ENCODE assay signal across 9 cellular contexts in the genomic region with DNA sequence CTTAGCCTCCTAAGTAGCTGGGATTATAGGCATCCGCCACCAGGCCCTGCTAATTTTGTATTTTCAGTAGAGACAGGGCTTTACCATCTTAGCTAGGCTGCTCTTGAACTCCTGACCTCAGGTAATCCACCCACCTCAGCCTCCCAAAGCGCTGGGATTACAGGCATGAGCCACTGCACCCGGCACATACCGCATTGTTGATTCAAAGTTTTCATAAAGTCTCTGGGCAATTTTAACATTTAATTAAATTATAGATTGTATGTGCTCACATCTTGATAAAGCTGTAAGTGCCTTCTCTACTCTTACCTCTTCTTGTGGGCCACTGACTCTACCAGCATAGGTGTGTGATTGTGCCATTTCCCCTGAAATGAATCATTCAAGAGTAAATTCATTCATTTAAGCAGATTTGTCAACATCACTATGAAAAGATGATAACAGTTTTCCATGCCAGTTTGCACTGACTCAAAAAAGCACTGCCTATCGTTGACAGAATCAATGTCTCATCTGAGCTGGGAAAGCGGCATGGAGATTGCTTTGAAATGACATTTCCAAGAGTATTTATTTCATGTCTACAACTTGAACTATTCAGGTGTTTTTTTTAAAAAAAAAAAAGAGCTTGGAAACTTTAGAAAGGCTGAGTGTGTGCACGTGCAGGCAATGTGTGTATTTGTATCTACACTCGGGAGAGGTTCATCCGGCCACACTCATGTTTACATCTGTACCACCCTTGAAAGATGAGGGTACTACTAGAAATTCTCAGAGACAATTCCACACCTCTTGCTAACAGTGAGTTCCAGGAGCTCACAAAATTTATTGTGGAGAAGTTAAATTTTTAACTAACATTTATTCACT. TPM values are rescaled to one million over a fixed set of nuclear protein-coding genes. Genes with fewer than 3 reads are reported as not detected.
A peak's percentile ranks its signal among the peaks of the same experiment; 100 is the strongest.
DNase-seq lines count a peak whose midpoint lies in the region; ATAC-seq, FAIRE-seq and TF ChIP-seq lines count a peak whose summit lies in the region.
"Had no signal": no experiment of that assay in that cellular context is flagged by ENCODE, and none has a peak within 500 bp of the region (broad histone marks: within the 10 kb centered on the region; RNA-seq: fewer than 3 reads in every experiment).

No MANE protein-coding gene starts in this region.

- H3K9ac ChIP-seq in GM23248 = no peak overlapping the region
- peak overlapping the region; percentile 70 for H3K9ac ChIP-seq in GM12878 (ENCODE audit: control insufficient read depth, insufficient read depth, low read length)

- H3K27ac ChIP-seq in GM23248 (no peak overlapping the region), GM12878 (ENCODE audit: control insufficient read depth, insufficient read depth) (peak overlapping the region; percentile 88)
- H3K27ac ChIP-seq: brain microvascular endothelial cell had no signal

- TF ChIP-seq CTCF in GM12878 (IDR thresholded peaks at IDR 0.05 in 2 of 3, conservative IDR thresholded peaks at IDR 0.05 in 1 of 3; ENCODE audit: control insufficient read depth in 2 of 3, extremely low read depth in 1 of 3, insufficient read depth in 1 of 3, low read depth in 3 of 3, low read length in 3 of 3) = no peak

- H3K9me2 ChIP-seq in GM23248 (ENCODE audit: insufficient read depth) = no peaks in the 10 kb centered on the region

- no peak for TF ChIP-seq POLR2A in GM12878 (IDR thresholded peaks at IDR 0.05; ENCODE audit: low read depth, low read length)

- H3K4me3 ChIP-seq in GM23248 = no peak overlapping the region
- peak overlapping the region; percentile 70 for H3K4me3 ChIP-seq in GM12878

- no TSS peak for BruUV-seq in GM12878 (replicated peaks; lab: Mats Ljungman, UMichigan)

- H3K9me3 ChIP-seq in GM23248 (ENCODE audit: low read depth) (no peaks in the 10 kb centered on the region), GM12878 (replicated peaks; ENCODE audit: control insufficient read depth, insufficient read depth, low read length) (no peaks in the 10 kb centered on the region)

- POLR2A ChIA-PET in GM12878 (lab: Charles Lee) = interaction anchor here (0.7 to 6.3 kb wide), 13 partner anchors 8 to 158 kb away, joined by 3 to 66 read pairs (median 5); no protein-coding TSS in a partner anchor

- H3K36me3 ChIP-seq in GM23248 (ENCODE audit: low read depth) = no peaks in the 10 kb centered on the region
- H3K36me3 ChIP-seq in GM12878 (ENCODE audit: control insufficient read depth in 2 of 2, insufficient read depth in 2 of 2, low read length in 1 of 2) = no peaks in the 10 kb centered on the region
- H3K36me3 ChIP-seq: brain microvascular endothelial cell had no signal

- 0 out of 2 replicates have a peak overlapping the region, but pooled peaks have one; percentile 37 for H2AFZ ChIP-seq in GM23248
- H2AFZ ChIP-seq in GM12878 (ENCODE audit: control insufficient read depth, low read depth, low read length) = no peak overlapping the region

- H3K27me3 ChIP-seq in GM23248 (replicated peaks; ENCODE audit: insufficient read depth) (no peaks in the 10 kb centered on the region), GM12878 (replicated peaks in 1 of 2; ENCODE audit: control insufficient read depth in 2 of 2, insufficient read depth in 2 of 2, low read length in 1 of 2) (no peaks in the 10 kb centered on the region)
- H3K27me3 ChIP-seq: brain microvascular endothelial cell had no signal

- WGBS in GM23248 (ENCODE audit: low coverage in 1 of 2, low lambda C conversion rate in 2 of 2, missing lambda C conversion rate in 2 of 2), 2 experiments = 95 to 96% methylated on average over 9 of the region's 9 CpGs
- under 1% methylated on average over 9 of the region's 9 CpGs for WGBS in GM12878 (ENCODE audit: insufficient coverage, insufficient replicate concordance, low lambda C conversion rate, missing lambda C conversion rate)

- no peaks in the 10 kb centered on the region for H4K20me1 ChIP-seq in GM23248 (ENCODE audit: insufficient read depth)
- H4K20me1 ChIP-seq in GM12878 (ENCODE audit: control insufficient read depth, insufficient read depth) = no peaks in the 10 kb centered on the region

- TF ChIP-seq RAD21 in GM12878 (IDR thresholded peaks at IDR 0.05; ENCODE audit: insufficient read depth, low read depth, low read length) = no peak

- RAD21 ChIA-PET in GM12878 (lab: Charles Lee; ENCODE audit: unreplicated experiment) = interaction anchor here (0.5 to 6.2 kb wide), 22 partner anchors 10 to 1403 kb away, joined by 3 to 59 read pairs (median 8); partner anchors contain the start of gene ZFAND6

- ATAC-seq in GM12878 = peak; percentile 4; the same call in 1 of the 3 replicates
- ATAC-seq: WTC11 had no signal

- H3F3A ChIP-seq in GM23248 (ENCODE audit: insufficient read depth) = peaks cover 18% of the 10 kb centered on the region

- in situ Hi-C loops in GM23248 (cut with MboI) (no loop called here), GM12878 (cut with MboI) (no loop called here)

- SMC1A ChIA-PET in GM12878 (lab: Charles Lee; ENCODE audit: uncharacterized antibody, unreplicated experiment) = interaction anchor here (0.6 to 10.3 kb wide), 18 partner anchors 8 to 124 kb away, joined by 3 to 115 read pairs (median 8); partner anchors contain the start of gene MTHFS

- no peaks in the 10 kb centered on the region for H3K79me2 ChIP-seq in GM23248 (ENCODE audit: insufficient read depth)
- peaks cover 81% of the 10 kb centered on the region for H3K79me2 ChIP-seq in GM12878 (ENCODE audit: control insufficient read depth, insufficient read depth, low read length)

- H3K4me2 ChIP-seq in GM23248 (ENCODE audit: unreplicated experiment) = no peak overlapping the region
- peak overlapping the region; percentile 64 for H3K4me2 ChIP-seq in GM12878 (ENCODE audit: control insufficient read depth, insufficient read depth)

- no peak for DNase-seq in GM23248
- DNase-seq in activated CD4-positive, alpha-beta T cell treated with anti-CD3 and anti-CD28 coated beads for 4 hours = peak; percentile 36 to 49
- no peak for DNase-seq in GM12878 (ENCODE audit: low read depth, low spot score)
- peak; percentile 43 for DNase-seq in stimulated activated CD8-positive, alpha-beta memory T cell treated with anti-CD3 and anti-CD28 coated beads, Interleukin-4, amount 100 ng/mL, for 48 hours
- no peak for DNase-seq in NCI-H774 (lab: John Stamatoyannopoulos, UW)
- DNase-seq in SHP77 treated with DMSO at 0.1 percent for 48 hours (lab: John Stamatoyannopoulos, UW) = no peak
- DNase-seq in mucosa of gallbladder (ENCODE audit: low spot score) = no peak
- DNase-seq: brain microvascular endothelial cell had no signal

- FAIRE-seq in GM12878 (lab: Jason Lieb, UNC) = no peak

- H3K4me1 ChIP-seq in GM23248 (ENCODE audit: insufficient read depth) (peaks cover 7% of the 10 kb centered on the region), GM12878 (ENCODE audit: control insufficient read depth, insufficient read depth, low read length) (peaks cover 11% of the 10 kb centered on the region)

- intact Hi-C loops in GM12878 (cut with micrococcal nuclease; ENCODE audit: unreplicated experiment) = loop anchor here (2.0 to 5.0 kb wide), 2 partner anchors 41 to 95 kb away; no protein-coding TSS in a partner anchor

- CTCF ChIA-PET in GM12878 (lab: Yijun Ruan, JAX) = interaction anchor here (0.7 to 4.6 kb wide), 11 partner anchors 9 to 69 kb away, joined by 3 to 29 read pairs (median 4); no protein-coding TSS in a partner anchor

- no peak for TF ChIP-seq EP300 in GM12878 (IDR thresholded peaks at IDR 0.05; ENCODE audit: borderline replicate concordance in 1 of 2, control insufficient read depth in 1 of 2, low read depth in 2 of 2, low read length in 2 of 2)

TF ChIP-seq in GM12878, 131 proteins besides CTCF, POLR2A, EP300 and RAD21 (continues in another document):
- no peak for TF ChIP-seq POU2F2 (IDR thresholded peaks at IDR 0.05; ENCODE audit: borderline replicate concordance, low read depth, low read length)
- no peak for TF ChIP-seq ATF2 (IDR thresholded peaks at IDR 0.05; ENCODE audit: low read length)
- TF ChIP-seq NR2C2 (IDR thresholded peaks at IDR 0.05; ENCODE audit: borderline replicate concordance, control insufficient read depth, insufficient read length, low read depth) = no peak
- no peak for TF ChIP-seq LARP7 (IDR thresholded peaks at IDR 0.05)
- TF ChIP-seq HDGF (IDR thresholded peaks at IDR 0.05) = no peak
- TF ChIP-seq CHD1 (IDR thresholded peaks at IDR 0.05; ENCODE audit: low read depth, low read length) = no peak

RNA-seq across cellular contexts. Expression of gene BCL2A1, which starts 3.4 kb away (rescaled TPM):
- 1.6 TPM in 1 of 2 replicates, not detected in the other for total RNA-seq in GM23248 (2014; rRNA removed; shearing (Covaris generic))
- polyA plus RNA-seq in GM23248 (2016; fragmentation: Nextera tagmentation; extraction: Ambion mirVana) (1.0 and 1.2 TPM in 2 replicates), GM12878 (2011; rRNA removed) (375 and 596 TPM in 2 replicates), GM12878 (2014; fragmentation: Illumina TruSeq; extraction: Trizol) (374 and 510 TPM in 2 replicates), GM12878 (2014; fragmentation: Nextera tagmentation; extraction: Ambion mirVana) (100 to 1,000 TPM; 536 to 570 TPM), GM12878 (2014; rRNA removed) (224 and 283 TPM in 2 replicates), GM12878 (2016; fragmentation: Nextera tagmentation; extraction: Ambion mirVana) (100 to 1,000 TPM; 190 to 192 TPM)
- 254 and 257 TPM in 2 replicates for total RNA-seq in GM12878 (2013; cell fraction: nucleolus; rRNA removed)
- total RNA-seq in GM12878 (2014; rRNA removed) (181 and 223 TPM in 2 replicates), GM12878 (2014; rRNA removed; fragmentation: Illumina TruSeq; extraction: Trizol) (358 and 373 TPM in 2 replicates), GM12878 (2021) (183 and 212 TPM in 2 replicates), mucosa of gallbladder (1.9 TPM)
- polyA plus RNA-seq in GM12878 (2011; ENCODE audit: low read depth) = 147 TPM
- 165 and 194 TPM in 2 replicates for polyA plus RNA-seq in GM12878 (2011; cell fraction: cytosol; rRNA removed)
- polyA plus RNA-seq in GM12878 (2011; cell fraction: nucleus; rRNA removed) = 92.5 and 111 TPM in 2 replicates
- polyA plus RNA-seq in GM12878 (2012) = 152 and 177 TPM in 2 replicates
- polyA minus RNA-seq in GM12878 (2011; rRNA and poly(A)+ RNA removed) = 130 and 161 TPM in 2 replicates
- polyA minus RNA-seq in GM12878 (2011; cell fraction: cytosol; rRNA and poly(A)+ RNA removed) = 40.8 and 46.6 TPM in 2 replicates
- polyA minus RNA-seq in GM12878 (2011; cell fraction: nucleus; rRNA and poly(A)+ RNA removed) = 73.5 and 89.2 TPM in 2 replicates

Comparison
In these comparisons a context has a peak if more than half of its experiments do, and no peak if none do; other contexts are left out.
1. DNase-seq: peak in activated CD4-positive, alpha-beta T cell treated with anti-CD3 and anti-CD28 coated beads for 4 hours (2 of 2) and stimulated activated CD8-positive, alpha-beta memory T cell treated with anti-CD3 and anti-CD28 coated beads, Interleukin-4, amount 100 ng/mL, for 48 hours (single experiment); none in GM23248 (single experiment), GM12878 (single experiment), NCI-H774 (single experiment), SHP77 treated with DMSO at 0.1 percent for 48 hours (single experiment) and mucosa of gallbladder (single experiment).
2. RNA of gene BCL2A1, which starts 3.4 kb away (total RNA-seq): 181 to 373 TPM in GM12878; 1.9 TPM in mucosa of gallbladder (single experiment) and 1.6 TPM in GM23248; every median in the first group is over 10 times any median in the second.